Comparison of ENCODE assay signal across 17 cellular contexts in the genomic region with DNA sequence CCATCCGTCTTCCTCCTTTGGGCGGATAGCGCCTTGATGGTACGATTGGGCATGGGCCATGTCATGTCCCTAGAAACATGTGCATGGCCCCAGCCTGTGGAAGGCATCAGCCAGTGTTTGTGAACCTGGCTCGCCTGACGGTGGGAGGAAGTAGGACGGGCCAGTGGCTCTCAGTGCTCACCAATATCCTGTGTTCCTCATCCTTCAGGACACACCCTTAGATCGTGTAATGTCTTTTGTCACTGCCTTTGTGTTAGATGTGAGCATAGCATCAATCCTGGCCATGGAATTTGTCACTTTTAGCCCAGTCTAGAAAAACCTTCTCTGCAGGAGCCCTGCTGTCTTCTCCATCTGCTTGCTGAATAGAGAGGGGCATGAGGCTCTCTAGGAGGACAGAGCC.
DNase-seq lines count a peak whose midpoint lies in the region; ATAC-seq, FAIRE-seq and TF ChIP-seq lines count a peak whose summit lies in the region.
"Had no signal": no experiment of that assay in that cellular context is flagged by ENCODE, and none has a peak within 500 bp of the region (broad histone marks: within the 10 kb centered on the region; RNA-seq: fewer than 3 reads in every experiment).

No MANE protein-coding gene starts in this region.

- no peaks in the 10 kb centered on the region for H3K23me2 ChIP-seq in H1 (ENCODE audit: low read depth, low read length)

- H3K18ac ChIP-seq in H1 (ENCODE audit: extremely low read depth, low read length): peak overlapping the region; percentile 5; the same call in 1 of the 2 replicates

- H3K27ac Mint-ChIP-seq in T-helper 1 cell treated with Interleukin-12 subunit alpha and Interleukin-12 subunit beta and Interleukin-4 antibody, amounts not matched to agents 30 μg/mL and 1 μg/mL, for 36 hours: peak overlapping the region; percentile 68
- H3K27ac Mint-ChIP-seq in T-helper 17 cell: peak overlapping the region; percentile 84
- H3K27ac Mint-ChIP-seq: activated naive CD4-positive, alpha-beta T cell treated with anti-CD3 and anti-CD28 coated beads, Interleukin-2, amount 50 U/mL, for 24 hours; stimulated activated memory B cell treated with anti-CD40 and anti-IgM and Interleukin-4, amounts not matched to agents 10 μg/mL and 1 μg/mL and 100 μg/mL, for 72 hours had no signal

- CTCF ChIA-PET in H1 (lab: Charles Lee; ENCODE audit: partially characterized antibody): interaction anchor here (0.6 to 1.2 kb wide), 3 partner anchors 9 to 121 kb away, joined by 3 to 6 read pairs (median 4); no protein-coding TSS in a partner anchor

- no peak for TF ChIP-seq POLR2A in H1 (IDR thresholded peaks at IDR 0.05; ENCODE audit: control extremely low read depth in 1 of 2, low read depth in 2 of 2, low read length in 2 of 2)

- no peak overlapping the region for H3K56ac ChIP-seq in H1 (replicated peaks; ENCODE audit: insufficient read length, low read depth, low read length)

- no peak for TF ChIP-seq RAD21 in H1 (IDR thresholded peaks at IDR 0.05 in 1 of 2, conservative IDR thresholded peaks at IDR 0.05 in 1 of 2; ENCODE audit: low read depth in 2 of 2, low read length in 2 of 2)

- no peak overlapping the region for H3K14ac ChIP-seq in H1 (ENCODE audit: insufficient read length)

- H4K5ac ChIP-seq in H1 (ENCODE audit: insufficient read length, low read depth, low read length): no peak overlapping the region

- H3K4me2 ChIP-seq in H1 (ENCODE audit: insufficient read depth in 1 of 2, low read depth in 2 of 2, low read length in 2 of 2): no peak overlapping the region
- no peak overlapping the region for H3K4me2 ChIP-seq in smooth muscle cell

- peaks cover 19% of the 10 kb centered on the region for H3F3A ChIP-seq in smooth muscle cell (ENCODE audit: low read depth)

- H2BK5ac ChIP-seq in H1 (ENCODE audit: low read depth, low read length): no peak overlapping the region

- ATAC-seq in T-helper 17 cell: no peak
- ATAC-seq: stimulated activated memory B cell treated with anti-CD40 and anti-IgM and Interleukin-4, amounts not matched to agents 10 μg/mL and 1 μg/mL and 100 μg/mL, for 72 hours had no signal

- H3K27ac ChIP-seq in H1 (ENCODE audit: low read depth, low read length) (no peak overlapping the region), smooth muscle cell (ENCODE audit: low read depth) (peak overlapping the region; percentile 80)

- POLR2A ChIA-PET in H1 (lab: Charles Lee; ENCODE audit: partially characterized antibody): no interaction called here

- H2AK5ac ChIP-seq in H1 (ENCODE audit: low read depth, low read length): peak overlapping the region; percentile 32; the same call in 1 of the 2 replicates

- H3K23ac ChIP-seq in H1 (ENCODE audit: insufficient read length): no peak overlapping the region

- H2BK20ac ChIP-seq in H1 (ENCODE audit: low read length): no peak overlapping the region

- DNase-seq in T-helper 1 cell: no peak
- DNase-seq in T-helper 17 cell: no peak
- no peak for DNase-seq in H1 (ENCODE audit: low read depth in 1 of 2, low spot score in 2 of 2)
- no peak for DNase-seq in smooth muscle cell (lab: John Stamatoyannopoulos, UW; ENCODE audit: unreplicated experiment)
- DNase-seq in 8988T: no peak
- DNase-seq in posterior vena cava (ENCODE audit: low spot score): no peak
- DNase-seq in EL: no peak
- DNase-seq: DMS79 treated with DMSO at 0.1 percent for 48 hours, left lung, NCI-H1105 treated with DMSO at 0.1 percent for 48 hours, RPMI8226 had no signal

- H3K27me3 ChIP-seq in H1 (replicated peaks in 1 of 4; ENCODE audit: control insufficient read depth in 3 of 4, extremely low read depth in 1 of 4, insufficient read depth in 3 of 4, low read length in 3 of 4) (no peaks in the 10 kb centered on the region), smooth muscle cell (ENCODE audit: low read depth) (no peaks in the 10 kb centered on the region)
- H3K27me3 ChIP-seq: left lung had no signal

- peak overlapping the region; percentile 55 for H3K4me3 Mint-ChIP-seq in T-helper 1 cell treated with Interleukin-12 subunit alpha and Interleukin-12 subunit beta and Interleukin-4 antibody, amounts not matched to agents 30 μg/mL and 1 μg/mL, for 36 hours
- H3K4me3 Mint-ChIP-seq in T-helper 17 cell: no peak overlapping the region
- H3K4me3 Mint-ChIP-seq: activated naive CD4-positive, alpha-beta T cell treated with anti-CD3 and anti-CD28 coated beads, Interleukin-2, amount 50 U/mL, for 24 hours; stimulated activated memory B cell treated with anti-CD40 and anti-IgM and Interleukin-4, amounts not matched to agents 10 μg/mL and 1 μg/mL and 100 μg/mL, for 72 hours had no signal

- H4K91ac ChIP-seq in H1 (replicated peaks; ENCODE audit: insufficient read length, low read length): no peak overlapping the region

- H2AFZ ChIP-seq in H1 (ENCODE audit: low read length) (no peak overlapping the region), smooth muscle cell (ENCODE audit: low read depth) (no peak overlapping the region)

- H3K9me3 Mint-ChIP-seq in T-helper 1 cell treated with Interleukin-12 subunit alpha and Interleukin-12 subunit beta and Interleukin-4 antibody, amounts not matched to agents 30 μg/mL and 1 μg/mL, for 36 hours: peaks cover 3% of the 10 kb centered on the region
- H3K9me3 Mint-ChIP-seq: activated naive CD4-positive, alpha-beta T cell treated with anti-CD3 and anti-CD28 coated beads, Interleukin-2, amount 50 U/mL, for 24 hours; stimulated activated memory B cell treated with anti-CD40 and anti-IgM and Interleukin-4, amounts not matched to agents 10 μg/mL and 1 μg/mL and 100 μg/mL, for 72 hours had no signal

- H2BK120ac ChIP-seq in H1 (replicated peaks; ENCODE audit: low read depth, low read length): no peak overlapping the region

- peaks cover 0 to 5% (median 2%) of the 10 kb centered on the region in 4 experiments; a peak in 4 of 7 replicates for H3K4me1 ChIP-seq in H1 (replicated peaks in 1 of 4; ENCODE audit: control insufficient read depth in 3 of 4, insufficient read depth in 4 of 4, low read length in 3 of 4)
- peaks cover 10% of the 10 kb centered on the region for H3K4me1 ChIP-seq in smooth muscle cell (ENCODE audit: low read depth)

- peaks cover 24% of the 10 kb centered on the region for H3K36me3 Mint-ChIP-seq in T-helper 1 cell treated with Interleukin-12 subunit alpha and Interleukin-12 subunit beta and Interleukin-4 antibody, amounts not matched to agents 30 μg/mL and 1 μg/mL, for 36 hours (ENCODE audit: low read depth)
- H3K36me3 Mint-ChIP-seq in T-helper 17 cell (ENCODE audit: low read depth): peaks cover 3% of the 10 kb centered on the region
- H3K36me3 Mint-ChIP-seq: activated naive CD4-positive, alpha-beta T cell treated with anti-CD3 and anti-CD28 coated beads, Interleukin-2, amount 50 U/mL, for 24 hours had no signal

- no peak for FAIRE-seq in H1 (lab: Jason Lieb, UNC)
- FAIRE-seq: A204.1, bronchial epithelial cell, urothelium cell line had no signal

- no peak for TF ChIP-seq CTCF in H1 (IDR thresholded peaks at IDR 0.05; ENCODE audit: control extremely low read depth in 1 of 3, insufficient read depth in 1 of 3, low read depth in 1 of 3, low read length in 3 of 3)
- TF ChIP-seq CTCF in smooth muscle cell (IDR thresholded peaks at IDR 0.05; ENCODE audit: borderline replicate concordance, insufficient read depth, poor library complexity, severe bottlenecking): no peak

- H4K8ac ChIP-seq in H1 (ENCODE audit: extremely low read depth, insufficient read depth, low read length): no peak overlapping the region

- H3K4me3 ChIP-seq in H1 (ENCODE audit: extremely low read depth in 1 of 4, insufficient read depth in 2 of 4, low read depth in 3 of 4, low read length in 4 of 4): no peak overlapping the region
- H3K4me3 ChIP-seq in smooth muscle cell: no peak overlapping the region
- H3K4me3 ChIP-seq: left lung had no signal

- 88% methylated on average over 8 of the region's 8 CpGs; no CpG with 5 or more reads in 1 of the 2 experiments for WGBS in H1 (ENCODE audit: extremely low coverage in 1 of 2, insufficient coverage in 1 of 2, insufficient read length in 1 of 2, insufficient replicate concordance in 2 of 2, low coverage in 1 of 2, low lambda C conversion rate in 2 of 2, missing lambda C conversion rate in 1 of 2), 2 experiments
- WGBS in smooth muscle cell (ENCODE audit: low lambda C conversion rate): 94% methylated on average over 8 of the region's 8 CpGs

- no peaks in the 10 kb centered on the region for H3K27me3 Mint-ChIP-seq in T-helper 1 cell treated with Interleukin-12 subunit alpha and Interleukin-12 subunit beta and Interleukin-4 antibody, amounts not matched to agents 30 μg/mL and 1 μg/mL, for 36 hours (ENCODE audit: low read depth)
- no peaks in the 10 kb centered on the region for H3K27me3 Mint-ChIP-seq in T-helper 17 cell
- H3K27me3 Mint-ChIP-seq: activated naive CD4-positive, alpha-beta T cell treated with anti-CD3 and anti-CD28 coated beads, Interleukin-2, amount 50 U/mL, for 24 hours; stimulated activated memory B cell treated with anti-CD40 and anti-IgM and Interleukin-4, amounts not matched to agents 10 μg/mL and 1 μg/mL and 100 μg/mL, for 72 hours had no signal

- intact Hi-C loops in posterior vena cava (cut with DNase I): no loop called here

- H2BK15ac ChIP-seq in H1 (ENCODE audit: low read length): peak overlapping the region; percentile 94

- peak overlapping the region; percentile 71; the same call in 1 of the 2 replicates for H2BK12ac ChIP-seq in H1 (ENCODE audit: low read depth, low read length)

- no peaks in the 10 kb centered on the region for H3K79me1 ChIP-seq in H1 (ENCODE audit: low read depth, low read length)

- no peak overlapping the region for H3K4ac ChIP-seq in H1 (replicated peaks; ENCODE audit: insufficient read length, low read depth, low read length)

- no peak for TF ChIP-seq EP300 in H1 (IDR thresholded peaks at IDR 0.05; ENCODE audit: borderline replicate concordance in 1 of 2, low read depth in 2 of 2, low read length in 2 of 2)

- H4K20me1 ChIP-seq in H1 (replicated peaks in 1 of 2; ENCODE audit: control insufficient read depth in 1 of 2, insufficient read depth in 2 of 2, low read length in 2 of 2) (peaks cover 0 to 2% of the 10 kb centered on the region in 2 experiments), smooth muscle cell (ENCODE audit: low read depth) (peaks cover 6% of the 10 kb centered on the region)

- no peak overlapping the region for H3K9ac ChIP-seq in H1 (replicated peaks in 1 of 4; ENCODE audit: extremely low read depth in 1 of 4, low read depth in 3 of 4, low read length in 3 of 4)
- H3K9ac ChIP-seq in smooth muscle cell (ENCODE audit: low read depth): no peak overlapping the region

- H3K36me3 ChIP-seq in H1 (ENCODE audit: control insufficient read depth in 2 of 4, insufficient read depth in 4 of 4, low read length in 3 of 4): no peaks in the 10 kb centered on the region
- H3K36me3 ChIP-seq in smooth muscle cell (ENCODE audit: low read depth): no peaks in the 10 kb centered on the region
- H3K36me3 ChIP-seq: left lung had no signal

- H3K79me2 ChIP-seq in H1 (ENCODE audit: control insufficient read depth in 1 of 2, insufficient read depth in 2 of 2, low read length in 2 of 2): no peaks in the 10 kb centered on the region
- H3K79me2 ChIP-seq in smooth muscle cell (ENCODE audit: low read depth): no peaks in the 10 kb centered on the region

- peaks cover 39% of the 10 kb centered on the region for H3K4me1 Mint-ChIP-seq in T-helper 1 cell treated with Interleukin-12 subunit alpha and Interleukin-12 subunit beta and Interleukin-4 antibody, amounts not matched to agents 30 μg/mL and 1 μg/mL, for 36 hours (ENCODE audit: low read depth)
- H3K4me1 Mint-ChIP-seq in T-helper 17 cell: peaks cover 12% of the 10 kb centered on the region

- H3K9me3 ChIP-seq in T-helper 17 cell (ENCODE audit: control insufficient read depth, low read length, poor library complexity, severe bottlenecking) (no peaks in the 10 kb centered on the region), H1 (ENCODE audit: insufficient read depth in 2 of 2, low read depth in 1 of 2, low read length in 1 of 2) (no peaks in the 10 kb centered on the region), smooth muscle cell (replicated peaks; ENCODE audit: low read depth) (no peaks in the 10 kb centered on the region)
- H3K9me3 ChIP-seq: left lung had no signal
